27 cellular contexts compared by ENCODE assay signal in genomic region chr13:75843033-75843432, GRCh38.
"Had no signal": no experiment of that assay in that cellular context is flagged by ENCODE, and none has a peak within 500 bp of the region (broad histone marks: within the 10 kb centered on the region; RNA-seq: fewer than 3 reads in every experiment).

No MANE protein-coding gene starts in this region.

- ATAC-seq: natural killer cell; psoas muscle; sciatic nerve; stimulated activated naive B cell treated with anti-CD40 and anti-IgM and Interleukin-4, amounts not matched to agents 10 μg/mL and 1 μg/mL and 100 μg/mL, for 72 hours; stimulated activated naive CD8-positive, alpha-beta T cell treated with anti-CD3 and anti-CD28 coated beads, Interleukin-15, Interleukin-2, amounts not matched to agents 100 U/mL and 50 U/mL, for 24 hours had no signal

- H3K9me3 ChIP-seq: neutrophil, psoas muscle, stomach, testis, thyroid gland, transverse colon, upper lobe of left lung, vagina had no signal

- H2AFZ ChIP-seq: neural progenitor cell, parathyroid adenoma had no signal

- H3K9ac ChIP-seq: neural progenitor cell, parathyroid adenoma had no signal

- H3K4me2 ChIP-seq: neural progenitor cell had no signal

- H3K27ac ChIP-seq: neural progenitor cell, neutrophil, parathyroid adenoma, psoas muscle, skin epidermis, stomach, testis, thyroid gland, transverse colon, upper lobe of left lung, vagina had no signal

- H3K27ac Mint-ChIP-seq: mesothelial cell of epicardium; naive B cell; natural killer cell; nephron progenitor cell; neural progenitor cell; stimulated activated naive B cell treated with anti-CD40 and anti-IgM and Interleukin-4, amounts not matched to agents 10 μg/mL and 1 μg/mL and 100 μg/mL, for 72 hours had no signal

- H3K27me3 ChIP-seq: neural progenitor cell, neutrophil, stomach, testis, thyroid gland, transverse colon, upper lobe of left lung, vagina had no signal

- H3K4me1 ChIP-seq: neural progenitor cell, parathyroid adenoma, psoas muscle, testis, transverse colon, vagina had no signal

- H3K36me3 ChIP-seq: neural progenitor cell, neutrophil had no signal

- H3K36me3 Mint-ChIP-seq: natural killer cell, neural progenitor cell had no signal

- H3K4me3 Mint-ChIP-seq: mesothelial cell of epicardium; naive B cell; natural killer cell; nephron progenitor cell; neural progenitor cell; stimulated activated naive B cell treated with anti-CD40 and anti-IgM and Interleukin-4, amounts not matched to agents 10 μg/mL and 1 μg/mL and 100 μg/mL, for 72 hours had no signal

- H3K79me2 ChIP-seq: parathyroid adenoma had no signal

- DNase-seq: hippocampal formation; mesendoderm; naive B cell; natural killer cell; nephron progenitor cell; occipital lobe; psoas muscle; stimulated activated CD4-positive, alpha-beta T cell treated with anti-CD3 and anti-CD28 coated beads, Interleukin-12 subunit alpha, Interleukin-12 subunit beta, amount 100 ng/mL, for 4 hours; stimulated activated CD4-positive, alpha-beta T cell treated with anti-CD3 and anti-CD28 coated beads, Interleukin-15, amount 100 ng/mL, for 24 hours; stimulated activated CD4-positive, alpha-beta T cell treated with anti-CD3 and anti-CD28 coated beads, Interleukin-2, amount 100 ng/mL, for 24 hours; stimulated activated CD4-positive, alpha-beta T cell treated with anti-CD3 and anti-CD28 coated beads, Interleukin-4, amount 100 ng/mL, for 1 hour; stimulated activated naive B cell treated with anti-CD40 and anti-IgM and Interleukin-4, amounts not matched to agents 10 μg/mL and 1 μg/mL and 100 μg/mL, for 72 hours; stimulated activated naive CD8-positive, alpha-beta T cell treated with anti-CD3 and anti-CD28 coated beads, Interleukin-15, Interleukin-2, amounts not matched to agents 100 U/mL and 50 U/mL, for 24 hours; stomach; testis; thyroid gland; transverse colon; upper lobe of left lung had no signal

- H3K4me3 ChIP-seq: lung, neural progenitor cell, psoas muscle, skin epidermis, stomach, testis, thyroid gland, transverse colon, upper lobe of left lung, vagina had no signal

- FAIRE-seq: keratinocyte had no signal

- H3K9me3 Mint-ChIP-seq: naive B cell, natural killer cell, neural progenitor cell had no signal

- H3K27me3 Mint-ChIP-seq: naive B cell; stimulated activated naive B cell treated with anti-CD40 and anti-IgM and Interleukin-4, amounts not matched to agents 10 μg/mL and 1 μg/mL and 100 μg/mL, for 72 hours had no signal

- H3K4me1 Mint-ChIP-seq: naive B cell; natural killer cell; nephron progenitor cell; neural progenitor cell; stimulated activated naive B cell treated with anti-CD40 and anti-IgM and Interleukin-4, amounts not matched to agents 10 μg/mL and 1 μg/mL and 100 μg/mL, for 72 hours had no signal
